In genomic region chr17:41771389-41772206, GRCh38 we compare ENCODE assay signal across 7 cellular contexts. TPM values are rescaled to one million over a fixed set of nuclear protein-coding genes. Genes with fewer than 3 reads are reported as not detected.
DNase-seq lines count a peak whose midpoint lies in the region; ATAC-seq and TF ChIP-seq lines count a peak whose summit lies in the region.
"Had no signal": no experiment of that assay in that cellular context is flagged by ENCODE, and none has a peak within 500 bp of the region (broad histone marks: within the 10 kb centered on the region; RNA-seq: fewer than 3 reads in every experiment).

No MANE protein-coding gene starts in this region.

- ATAC-seq in esophagus mucosa = peak; percentile 0

- no peak overlapping the region for H3K4me3 ChIP-seq in foreskin fibroblast (ENCODE audit: low read depth in 1 of 2, low read length in 2 of 2)

- peak overlapping the region; percentile 87 for H3K27ac Mint-ChIP-seq in Calu3 (ENCODE audit: unreplicated experiment)
- no peak overlapping the region for H3K27ac Mint-ChIP-seq in activated T-helper 2 cell treated with anti-CD3 and anti-CD28 coated beads, Interferon-gamma antibody, Interleukin-2, Interleukin-4, amounts not matched to agents 10 μg/mL and 5 μg/mL and 100 μg/mL, durations not matched to agents 14 hours and 24 hours and 36 hours

- CTCF ChIA-PET in Calu3 (lab: Charles Lee) = interaction anchor here (1.3 to 7.3 kb wide), 2 partner anchors 14 to 29 kb away, joined by 6 to 63 read pairs; partner anchors contain the start of gene JUP

- intact Hi-C loops in Calu3 (cut with micrococcal nuclease; ENCODE audit: unreplicated experiment) = loop anchor here (5.0 kb wide), 1 partner anchor 34 kb away; no protein-coding TSS in a partner anchor
- intact Hi-C loops in activated T-helper 2 cell treated with anti-CD3 and anti-CD28 coated beads, Interferon-gamma antibody, Interleukin-2, Interleukin-4, amounts not matched to agents 10 μg/mL and 5 μg/mL and 100 μg/mL, durations not matched to agents 14 hours and 24 hours and 36 hours (cut with micrococcal nuclease) = no loop called here

- no peak for TF ChIP-seq CTCF in Calu3 (IDR thresholded peaks at IDR 0.05; ENCODE audit: unreplicated experiment)
- no peak for TF ChIP-seq CTCF in foreskin fibroblast (IDR thresholded peaks at IDR 0.05; ENCODE audit: low read depth, low read length)

- no peaks in the 10 kb centered on the region for H3K9me3 Mint-ChIP-seq in Calu3 (ENCODE audit: low read depth, unreplicated experiment)
- H3K9me3 Mint-ChIP-seq in activated T-helper 2 cell treated with anti-CD3 and anti-CD28 coated beads, Interferon-gamma antibody, Interleukin-2, Interleukin-4, amounts not matched to agents 10 μg/mL and 5 μg/mL and 100 μg/mL, durations not matched to agents 14 hours and 24 hours and 36 hours = no peaks in the 10 kb centered on the region

- DNase-seq in Calu3 = peak; percentile 62
- DNase-seq in foreskin fibroblast = no peak
- DNase-seq in activated T-helper 2 cell treated with anti-CD3 and anti-CD28 coated beads, Interferon-gamma antibody, Interleukin-2, Interleukin-4, amounts not matched to agents 10 μg/mL and 5 μg/mL and 100 μg/mL, durations not matched to agents 14 hours and 24 hours and 36 hours (ENCODE audit: low spot score) = no peak
- DNase-seq: activated CD4-positive, alpha-beta T cell treated with anti-CD3 and anti-CD28 coated beads for 48 hours; head of caudate nucleus had no signal

- peaks cover 100% of the 10 kb centered on the region for H3K36me3 Mint-ChIP-seq in Calu3 (ENCODE audit: insufficient read depth, unreplicated experiment)
- no peaks in the 10 kb centered on the region for H3K36me3 Mint-ChIP-seq in activated T-helper 2 cell treated with anti-CD3 and anti-CD28 coated beads, Interferon-gamma antibody, Interleukin-2, Interleukin-4, amounts not matched to agents 10 μg/mL and 5 μg/mL and 100 μg/mL, durations not matched to agents 14 hours and 24 hours and 36 hours (ENCODE audit: low read depth)

- no peaks in the 10 kb centered on the region for H3K27me3 Mint-ChIP-seq in Calu3 (ENCODE audit: unreplicated experiment)
- no peaks in the 10 kb centered on the region for H3K27me3 Mint-ChIP-seq in activated T-helper 2 cell treated with anti-CD3 and anti-CD28 coated beads, Interferon-gamma antibody, Interleukin-2, Interleukin-4, amounts not matched to agents 10 μg/mL and 5 μg/mL and 100 μg/mL, durations not matched to agents 14 hours and 24 hours and 36 hours (ENCODE audit: low read depth)

- peak overlapping the region; percentile 59 for H3K4me3 Mint-ChIP-seq in Calu3 (ENCODE audit: low read depth, unreplicated experiment)
- no peak overlapping the region for H3K4me3 Mint-ChIP-seq in activated T-helper 2 cell treated with anti-CD3 and anti-CD28 coated beads, Interferon-gamma antibody, Interleukin-2, Interleukin-4, amounts not matched to agents 10 μg/mL and 5 μg/mL and 100 μg/mL, durations not matched to agents 14 hours and 24 hours and 36 hours (ENCODE audit: low read depth)

- H3K4me1 Mint-ChIP-seq in Calu3 (ENCODE audit: low read depth, unreplicated experiment) = peaks cover 64% of the 10 kb centered on the region
- no peaks in the 10 kb centered on the region for H3K4me1 Mint-ChIP-seq in activated T-helper 2 cell treated with anti-CD3 and anti-CD28 coated beads, Interferon-gamma antibody, Interleukin-2, Interleukin-4, amounts not matched to agents 10 μg/mL and 5 μg/mL and 100 μg/mL, durations not matched to agents 14 hours and 24 hours and 36 hours (ENCODE audit: low read depth)

- BruUV-seq in Calu3 (replicated peaks; lab: Mats Ljungman, UMichigan) = no TSS peak

RNA-seq across cellular contexts. Expression of gene JUP, which starts 14.9 kb away (rescaled TPM):
- total RNA-seq in Calu3 (2022) (695 and 705 TPM in 2 replicates), esophagus mucosa (1,050 TPM)
- total RNA-seq in activated T-helper 2 cell treated with anti-CD3 and anti-CD28 coated beads, Interferon-gamma antibody, Interleukin-2, Interleukin-4, amounts not matched to agents 10 μg/mL and 5 μg/mL and 100 μg/mL, durations not matched to agents 14 hours and 24 hours and 36 hours = 0.78 and 1.3 TPM in 2 replicates

RNA-seq across cellular contexts. Expression of gene HAP1, which starts 37.2 kb away (rescaled TPM):
- total RNA-seq in Calu3 (2022) (0.86 and 1.2 TPM in 2 replicates), esophagus mucosa (1.4 TPM)
- total RNA-seq in activated T-helper 2 cell treated with anti-CD3 and anti-CD28 coated beads, Interferon-gamma antibody, Interleukin-2, Interleukin-4, amounts not matched to agents 10 μg/mL and 5 μg/mL and 100 μg/mL, durations not matched to agents 14 hours and 24 hours and 36 hours = 0.11 and 0.23 TPM in 2 replicates

RNA-seq across cellular contexts. Expression of gene P3H4, which starts 40.2 kb away (rescaled TPM):
- total RNA-seq in Calu3 (2022) = 19.9 and 22.5 TPM in 2 replicates
- 1.9 TPM for total RNA-seq in esophagus mucosa
- total RNA-seq in activated T-helper 2 cell treated with anti-CD3 and anti-CD28 coated beads, Interferon-gamma antibody, Interleukin-2, Interleukin-4, amounts not matched to agents 10 μg/mL and 5 μg/mL and 100 μg/mL, durations not matched to agents 14 hours and 24 hours and 36 hours = 7.8 and 8.6 TPM in 2 replicates

RNA-seq across cellular contexts. Expression of gene FKBP10, which starts 41.2 kb away (rescaled TPM):
- 0.92 and 3.6 TPM in 2 replicates for total RNA-seq in Calu3 (2022)
- 3.1 TPM for total RNA-seq in esophagus mucosa
- total RNA-seq in activated T-helper 2 cell treated with anti-CD3 and anti-CD28 coated beads, Interferon-gamma antibody, Interleukin-2, Interleukin-4, amounts not matched to agents 10 μg/mL and 5 μg/mL and 100 μg/mL, durations not matched to agents 14 hours and 24 hours and 36 hours = 1.3 and 1.4 TPM in 2 replicates

RNA-seq across cellular contexts. Expression of gene GAST, which starts 59.5 kb away (rescaled TPM):
- not detected in 2 replicates for total RNA-seq in Calu3 (2022)
- total RNA-seq in esophagus mucosa = not detected
- not detected in 2 replicates for total RNA-seq in activated T-helper 2 cell treated with anti-CD3 and anti-CD28 coated beads, Interferon-gamma antibody, Interleukin-2, Interleukin-4, amounts not matched to agents 10 μg/mL and 5 μg/mL and 100 μg/mL, durations not matched to agents 14 hours and 24 hours and 36 hours
- total RNA-seq: posterior vena cava had no signal

Comparison
In these comparisons a context has a peak if more than half of its experiments do, and no peak if none do; other contexts are left out.
1. RNA of gene JUP, which starts 14.9 kb away (total RNA-seq): 1,050 TPM in esophagus mucosa (single experiment) and 695 to 705 TPM in Calu3; 0.78 to 1.3 TPM in activated T-helper 2 cell treated with anti-CD3 and anti-CD28 coated beads, Interferon-gamma antibody, Interleukin-2, Interleukin-4, amounts not matched to agents 10 μg/mL and 5 μg/mL and 100 μg/mL, durations not matched to agents 14 hours and 24 hours and 36 hours; every median in the first group is over 100 times any median in the second.